8 cellular contexts compared by ENCODE assay signal in the genomic region with DNA sequence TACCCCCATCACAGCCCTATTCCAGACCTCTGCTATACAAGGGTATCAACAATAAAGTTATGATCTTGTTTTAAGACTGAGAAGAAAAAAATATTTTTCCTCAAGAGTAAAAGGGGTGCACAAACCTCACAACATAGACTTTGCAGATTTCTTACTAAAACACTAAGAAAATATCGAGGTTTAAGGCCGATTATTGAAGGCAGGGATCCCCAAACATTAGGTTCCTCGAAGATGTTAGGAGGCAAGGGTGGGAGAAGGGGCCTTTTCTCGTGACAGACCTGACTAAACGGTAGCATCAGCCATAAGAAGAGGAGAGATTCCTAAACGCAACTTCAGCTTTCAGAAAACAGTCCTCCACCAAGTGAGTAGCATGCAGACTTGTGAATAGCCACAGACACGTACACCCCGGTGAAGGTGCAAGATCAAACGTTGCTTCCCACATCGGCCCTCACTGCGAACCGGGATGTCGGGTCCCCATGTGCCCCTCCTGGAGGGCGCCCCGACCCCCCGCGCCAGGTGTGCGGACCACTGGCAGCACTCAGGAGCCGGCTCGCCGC. TPM values are rescaled to one million over a fixed set of nuclear protein-coding genes. Genes with fewer than 3 reads are reported as not detected.
DNase-seq lines count a peak whose midpoint lies in the region; ATAC-seq and TF ChIP-seq lines count a peak whose summit lies in the region.

No MANE protein-coding gene starts in this region.

- TF ChIP-seq POLR2A in thyroid gland (IDR thresholded peaks at IDR 0.05): no peak

- H3K4me1 ChIP-seq in ectodermal cell (ENCODE audit: control insufficient read depth, insufficient read depth, low read length) (peaks cover 37% of the 10 kb centered on the region), mesendoderm (ENCODE audit: control insufficient read depth, low read depth, low read length) (peaks cover 3% of the 10 kb centered on the region), thyroid gland (peaks cover 8 to 13% of the 10 kb centered on the region in 2 donors)

- peak overlapping the region; percentile 92 for H3K4me3 Mint-ChIP-seq in T-helper 2 cell treated with Interferon-gamma antibody and Interleukin-4, amounts not matched to agents 5 μg/mL and 100 μg/mL, for 36 hours

- peak overlapping the region; percentile 83 for H3K27ac Mint-ChIP-seq in T-helper 2 cell treated with Interferon-gamma antibody and Interleukin-4, amounts not matched to agents 5 μg/mL and 100 μg/mL, for 36 hours

- no peak overlapping the region for H3K23ac ChIP-seq in mesendoderm (ENCODE audit: low read length)

- no peak overlapping the region for H2BK120ac ChIP-seq in mesendoderm (ENCODE audit: low read depth, low read length)

- peak overlapping the region; percentile 95 for H3K56ac ChIP-seq in mesendoderm (ENCODE audit: low read length)

- peak overlapping the region; percentile 60 for H3K4ac ChIP-seq in mesendoderm (ENCODE audit: low read depth, low read length)

- H2BK15ac ChIP-seq in mesendoderm (replicated peaks; ENCODE audit: low read depth): no peak overlapping the region

- H3K4me3 ChIP-seq in ectodermal cell (ENCODE audit: insufficient read depth, low read depth, low read length): peak overlapping the region; percentile 67
- peak overlapping the region; percentile 70 for H3K4me3 ChIP-seq in mesendoderm (ENCODE audit: low read length)
- peak overlapping the region in 2 of 3 donors; percentile 43 to 68 for H3K4me3 ChIP-seq in thyroid gland (replicated peaks in 1 of 3)

- TF ChIP-seq CTCF in C4-2B (conservative IDR thresholded peaks at IDR 0.05): no peak
- TF ChIP-seq CTCF in thyroid gland (IDR thresholded peaks at IDR 0.05): no peak

- peak overlapping the region; percentile 92 for H3K4me2 ChIP-seq in mesendoderm (ENCODE audit: low read length)

- no peak overlapping the region for H4K8ac ChIP-seq in mesendoderm (ENCODE audit: low read depth, low read length)

- ATAC-seq in GM18520 (IDR thresholded peaks at IDR 0.05; ENCODE audit: unreplicated experiment): peak; percentile 13

- 1% methylated on average over 21 of the region's 21 CpGs for WGBS in ectodermal cell, 2 experiments
- WGBS in mesendoderm (ENCODE audit: extremely low coverage, insufficient coverage, low lambda C conversion rate): no CpG with 5 or more reads among the region's 21 CpGs
- 1% methylated on average over 9 to 11 of the region's 21 CpGs for WGBS in thyroid gland, 2 donors

- H3K36me3 ChIP-seq in ectodermal cell (ENCODE audit: control insufficient read depth, insufficient read depth, low read length) (no peaks in the 10 kb centered on the region), mesendoderm (ENCODE audit: control insufficient read depth, insufficient read depth, low read length) (no peaks in the 10 kb centered on the region), thyroid gland (no peaks in the 10 kb centered on the region)

- H3K79me1 ChIP-seq in mesendoderm (ENCODE audit: low read length): peaks cover 8% of the 10 kb centered on the region

- DNase-seq in HT-29 (ENCODE audit: low spot score): peak; percentile 21
- no peak for DNase-seq in T-helper 2 cell treated with Interferon-gamma antibody and Interleukin-4, amounts not matched to agents 5 μg/mL and 100 μg/mL, for 36 hours (ENCODE audit: low spot score)
- peak; percentile 54 for DNase-seq in mesendoderm
- no peak for DNase-seq in thyroid gland
- DNase-seq in posterior vena cava (ENCODE audit: low spot score): no peak

- H3K9me3 Mint-ChIP-seq in T-helper 2 cell treated with Interferon-gamma antibody and Interleukin-4, amounts not matched to agents 5 μg/mL and 100 μg/mL, for 36 hours: no peaks in the 10 kb centered on the region

- peaks cover 20% of the 10 kb centered on the region for H3K79me2 ChIP-seq in mesendoderm (ENCODE audit: control insufficient read depth, insufficient read depth, low read length)

- no peak overlapping the region for H4K5ac ChIP-seq in mesendoderm (ENCODE audit: low read length)

- H2BK5ac ChIP-seq in mesendoderm (ENCODE audit: low read length): peak overlapping the region; percentile 9

- intact Hi-C loops in thyroid gland (cut with DNase I): no loop called here
- intact Hi-C loops in posterior vena cava (cut with DNase I): no loop called here

- peak overlapping the region; percentile 89 for H3K18ac ChIP-seq in mesendoderm (ENCODE audit: low read length)

- H3K9ac ChIP-seq in mesendoderm (ENCODE audit: low read length): peak overlapping the region; percentile 86

- H2AK5ac ChIP-seq in mesendoderm (ENCODE audit: low read length): no peak overlapping the region

- peaks cover 34% of the 10 kb centered on the region for H3K4me1 Mint-ChIP-seq in T-helper 2 cell treated with Interferon-gamma antibody and Interleukin-4, amounts not matched to agents 5 μg/mL and 100 μg/mL, for 36 hours (ENCODE audit: low read depth)

- H3K36me3 Mint-ChIP-seq in T-helper 2 cell treated with Interferon-gamma antibody and Interleukin-4, amounts not matched to agents 5 μg/mL and 100 μg/mL, for 36 hours (ENCODE audit: low read depth): no peaks in the 10 kb centered on the region

- H3K9me3 ChIP-seq in ectodermal cell (ENCODE audit: control insufficient read depth, low read length) (no peaks in the 10 kb centered on the region), thyroid gland (no peaks in the 10 kb centered on the region)

- H3K27me3 Mint-ChIP-seq in T-helper 2 cell treated with Interferon-gamma antibody and Interleukin-4, amounts not matched to agents 5 μg/mL and 100 μg/mL, for 36 hours (ENCODE audit: low read depth): no peaks in the 10 kb centered on the region

- H3K27me3 ChIP-seq in ectodermal cell (ENCODE audit: control insufficient read depth, insufficient read depth, low read length, poor library complexity, severe bottlenecking) (peaks cover 4% of the 10 kb centered on the region), mesendoderm (ENCODE audit: insufficient read depth, low read length, poor library complexity) (no peaks in the 10 kb centered on the region), thyroid gland (no peaks in the 10 kb centered on the region)

- peak overlapping the region; percentile 84 for H3K27ac ChIP-seq in C4-2B
- no peak overlapping the region for H3K27ac ChIP-seq in ectodermal cell (ENCODE audit: insufficient read depth, low read depth, low read length, poor library complexity, severe bottlenecking)
- peak overlapping the region; percentile 80 for H3K27ac ChIP-seq in mesendoderm (ENCODE audit: low read depth, low read length)
- H3K27ac ChIP-seq in thyroid gland: peak overlapping the region; percentile 33 to 99 (median 87)

RNA-seq across cellular contexts. Expression of gene PIAS2, which starts 0.7 kb away (rescaled TPM):
- 7.7 and 8.9 TPM in 2 replicates for total RNA-seq in HT-29 (2014; rRNA removed; shearing (Covaris generic))
- polyA plus RNA-seq in ectodermal cell (2013, experiment 1 of 4): 20.6 TPM
- polyA plus RNA-seq in ectodermal cell (2013, experiment 2 of 4): 23.3 TPM
- polyA plus RNA-seq in ectodermal cell (2013, experiment 3 of 4): 20.2 TPM
- polyA plus RNA-seq in ectodermal cell (2013, experiment 4 of 4): 20.1 TPM
- polyA plus RNA-seq in mesendoderm (2013, experiment 1 of 2): 34.0 TPM
- polyA plus RNA-seq in mesendoderm (2013, experiment 2 of 2): 36.2 TPM
- total RNA-seq in thyroid gland: 10 to 100 TPM; 38.7 to 81.6 (median 42.3) TPM
- 10 to 100 TPM; 35.8 to 42.3 TPM for total RNA-seq in posterior vena cava

RNA-seq across cellular contexts. Expression of gene KATNAL2, which starts 0.8 kb away (rescaled TPM):
- total RNA-seq in HT-29 (2014; rRNA removed; shearing (Covaris generic)): 0.23 TPM in 1 of 2 replicates, not detected in the other
- 22.9 TPM for polyA plus RNA-seq in ectodermal cell (2013, experiment 1 of 4)
- polyA plus RNA-seq in ectodermal cell (2013, experiment 2 of 4): 25.8 TPM
- polyA plus RNA-seq in ectodermal cell (2013, experiment 3 of 4): 16.2 TPM
- polyA plus RNA-seq in ectodermal cell (2013, experiment 4 of 4): 19.3 TPM
- polyA plus RNA-seq in mesendoderm (2013, experiment 1 of 2): 3.3 TPM
- 3.4 TPM for polyA plus RNA-seq in mesendoderm (2013, experiment 2 of 2)
- 100 to 1,000 TPM in 1 of 4 donors, 10 to 100 TPM in 3; 11.3 to 104 (median 63.3) TPM for total RNA-seq in thyroid gland
- 1 to 10 TPM; 1.8 to 3.9 TPM for total RNA-seq in posterior vena cava

Comparison
In these comparisons a context has a peak if more than half of its experiments do, and no peak if none do; other contexts are left out.
1. DNase-seq: peak in HT-29 (single experiment) and mesendoderm (single experiment); none in T-helper 2 cell treated with Interferon-gamma antibody and Interleukin-4, amounts not matched to agents 5 μg/mL and 100 μg/mL, for 36 hours (single experiment), thyroid gland (0 of 2) and posterior vena cava (single experiment).
2. Peak in every context shown above with its lines, with median percentiles within 50 percentile points of each other: H3K4me3 ChIP-seq.